In the genomic region with DNA sequence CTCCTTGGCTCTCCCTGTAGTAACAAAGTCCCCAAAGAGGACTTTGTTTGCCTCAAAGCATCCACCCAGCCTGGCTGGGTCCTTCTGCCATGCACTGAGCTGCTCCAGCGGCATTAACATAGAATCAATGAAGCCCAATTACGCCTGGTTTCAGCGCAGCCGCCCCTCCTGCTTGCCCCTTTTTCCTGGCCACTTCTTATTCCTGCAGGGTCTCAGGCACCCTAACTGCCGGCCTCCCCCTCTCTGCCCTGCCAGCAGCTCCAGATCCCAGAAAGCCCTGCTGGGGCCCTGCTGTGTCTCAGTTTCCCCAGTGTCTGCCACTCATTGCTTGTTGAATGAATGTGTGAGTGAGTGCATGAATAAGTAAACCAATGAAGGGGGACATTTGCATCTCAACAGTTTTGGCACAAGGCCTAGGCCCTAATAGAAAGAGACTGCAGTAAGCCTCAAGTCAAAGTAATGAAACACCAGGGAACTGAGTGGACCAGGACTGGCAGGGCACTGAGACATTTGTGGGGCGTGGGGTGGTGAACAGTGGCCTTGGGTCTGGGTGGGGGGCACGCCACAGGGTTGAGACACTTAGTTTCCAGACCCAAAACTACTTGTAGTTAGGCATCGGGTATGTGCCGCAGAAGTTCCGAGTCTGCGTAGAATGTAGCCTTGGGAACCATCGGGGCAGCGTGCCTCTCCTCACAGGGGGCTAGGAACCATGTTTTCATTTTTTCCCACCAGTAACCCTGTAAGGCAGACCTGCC, we compare ENCODE assay signal across 21 cellular contexts.
A peak's percentile ranks its signal among the peaks of the same experiment; 100 is the strongest.
DNase-seq lines count a peak whose midpoint lies in the region; ATAC-seq and TF ChIP-seq lines count a peak whose summit lies in the region.
"Had no signal": no experiment of that assay in that cellular context is flagged by ENCODE, and none has a peak within 500 bp of the region (broad histone marks: within the 10 kb centered on the region; RNA-seq: fewer than 3 reads in every experiment).

No MANE protein-coding gene starts in this region.

- H3K4me3 Mint-ChIP-seq in mesothelial cell of epicardium: no peak overlapping the region
- H3K4me3 Mint-ChIP-seq in activated naive CD4-positive, alpha-beta T cell treated with anti-CD3 and anti-CD28 coated beads for 36 hours: no peak overlapping the region
- H3K4me3 Mint-ChIP-seq: CD8-positive, alpha-beta memory T cell; neural crest cell had no signal

- H3K36me3 ChIP-seq in NT2/D1 (ENCODE audit: insufficient read depth, insufficient read length, low read length): no peaks in the 10 kb centered on the region
- H3K36me3 ChIP-seq: thoracic aorta had no signal

- no peaks in the 10 kb centered on the region for H3K9me3 ChIP-seq in NT2/D1 (ENCODE audit: insufficient read depth, low read length)
- H3K9me3 ChIP-seq: mucosa of descending colon, thoracic aorta had no signal

- no peak for TF ChIP-seq CTCF in mesothelial cell of epicardium (IDR thresholded peaks at IDR 0.05; ENCODE audit: unreplicated experiment)

- CTCF ChIA-PET in activated naive CD4-positive, alpha-beta T cell treated with anti-CD3 and anti-CD28 coated beads for 36 hours (lab: Charles Lee): no interaction called here

- H3K4me3 ChIP-seq in NT2/D1 (ENCODE audit: insufficient read length, low read depth): no peak overlapping the region
- H3K4me3 ChIP-seq: GM23248, mucosa of descending colon, PC-9, thoracic aorta had no signal

- H3K27ac ChIP-seq in caudate nucleus (ENCODE audit: low read depth, low read length) (peak overlapping the region; percentile 36), substantia nigra (ENCODE audit: low read depth, low read length, poor library complexity, severe bottlenecking) (peak overlapping the region; percentile 30)
- H3K27ac ChIP-seq: GM23248, KMS-11, PC-9, thoracic aorta had no signal

- H3K27me3 ChIP-seq in NT2/D1 (ENCODE audit: insufficient read depth, insufficient read length): no peaks in the 10 kb centered on the region

- peak overlapping the region; percentile 42 for H3K9ac ChIP-seq in NT2/D1 (ENCODE audit: insufficient read length, low read depth)
- H3K9ac ChIP-seq: GM23248, KMS-11 had no signal

- no peaks in the 10 kb centered on the region for H3K27me3 Mint-ChIP-seq in mesothelial cell of epicardium (ENCODE audit: low read depth)
- no peaks in the 10 kb centered on the region for H3K27me3 Mint-ChIP-seq in activated naive CD4-positive, alpha-beta T cell treated with anti-CD3 and anti-CD28 coated beads for 36 hours (ENCODE audit: low read depth)
- H3K27me3 Mint-ChIP-seq: CD8-positive, alpha-beta memory T cell had no signal

- peak overlapping the region; percentile 79 for H3K27ac Mint-ChIP-seq in mesothelial cell of epicardium
- no peak overlapping the region for H3K27ac Mint-ChIP-seq in activated naive CD4-positive, alpha-beta T cell treated with anti-CD3 and anti-CD28 coated beads for 36 hours
- H3K27ac Mint-ChIP-seq: activated T-helper 2 cell treated with anti-CD3 and anti-CD28 coated beads, Interferon-gamma antibody, Interleukin-2, Interleukin-4, amounts not matched to agents 10 μg/mL and 5 μg/mL and 100 μg/mL, durations not matched to agents 14 hours and 24 hours and 36 hours had no signal

- peaks cover 66% of the 10 kb centered on the region for H3K4me1 Mint-ChIP-seq in mesothelial cell of epicardium
- H3K4me1 Mint-ChIP-seq in activated naive CD4-positive, alpha-beta T cell treated with anti-CD3 and anti-CD28 coated beads for 36 hours (ENCODE audit: low read depth): no peaks in the 10 kb centered on the region
- H3K4me1 Mint-ChIP-seq: CD8-positive, alpha-beta memory T cell had no signal

- H3K4me1 ChIP-seq in NT2/D1 (ENCODE audit: insufficient read depth, insufficient read length): peaks cover 21% of the 10 kb centered on the region

- no peak for ATAC-seq in HG02938 (IDR thresholded peaks at IDR 0.05; ENCODE audit: unreplicated experiment)
- ATAC-seq: mucosa of descending colon had no signal

- H3K36me3 Mint-ChIP-seq in mesothelial cell of epicardium: no peaks in the 10 kb centered on the region
- no peaks in the 10 kb centered on the region for H3K36me3 Mint-ChIP-seq in activated naive CD4-positive, alpha-beta T cell treated with anti-CD3 and anti-CD28 coated beads for 36 hours (ENCODE audit: low read depth)
- H3K36me3 Mint-ChIP-seq: CD8-positive, alpha-beta memory T cell had no signal

- intact Hi-C loops in activated naive CD4-positive, alpha-beta T cell treated with anti-CD3 and anti-CD28 coated beads for 36 hours (cut with micrococcal nuclease): no loop called here

- no peaks in the 10 kb centered on the region for H3K9me3 Mint-ChIP-seq in mesothelial cell of epicardium
- no peaks in the 10 kb centered on the region for H3K9me3 Mint-ChIP-seq in activated naive CD4-positive, alpha-beta T cell treated with anti-CD3 and anti-CD28 coated beads for 36 hours
- H3K9me3 Mint-ChIP-seq: activated T-helper 2 cell treated with anti-CD3 and anti-CD28 coated beads, Interferon-gamma antibody, Interleukin-2, Interleukin-4, amounts not matched to agents 10 μg/mL and 5 μg/mL and 100 μg/mL, durations not matched to agents 14 hours and 24 hours and 36 hours; CD8-positive, alpha-beta memory T cell; neural crest cell had no signal

- DNase-seq in NT2/D1 (ENCODE audit: low read depth, low spot score): no peak
- peak in 27 of 61 donors; percentile 35 to 76 (median 52) for DNase-seq in caudate nucleus (lab: John Stamatoyannopoulos, UW)
- no peak for DNase-seq in mesothelial cell of epicardium (ENCODE audit: low spot score in 2 of 2, unreplicated experiment in 2 of 2)
- DNase-seq in substantia nigra (lab: John Stamatoyannopoulos, UW): peak in 5 of 49 donors; percentile 8 to 45 (median 41)
- DNase-seq in NCI-H1105 (lab: John Stamatoyannopoulos, UW): no peak
- DNase-seq in activated naive CD4-positive, alpha-beta T cell treated with anti-CD3 and anti-CD28 coated beads for 36 hours: no peak
- DNase-seq: activated CD4-positive, alpha-beta T cell treated with anti-CD3 and anti-CD28 coated beads for 48 hours; CD8-positive, alpha-beta memory T cell; DMS79 treated with DMSO at 0.1 percent for 48 hours; GM23248; NCI-H187 treated with DMSO at 0.1 percent for 48 hours; NCI-H345; PC-9; SHP77 treated with DMSO at 0.1 percent for 48 hours; stimulated activated CD4-positive, alpha-beta T cell treated with anti-CD3 and anti-CD28 coated beads, Interleukin-15, amount 100 ng/mL, for 24 hours had no signal
